ENCODE assay signal across 1 cellular context in the genomic region with DNA sequence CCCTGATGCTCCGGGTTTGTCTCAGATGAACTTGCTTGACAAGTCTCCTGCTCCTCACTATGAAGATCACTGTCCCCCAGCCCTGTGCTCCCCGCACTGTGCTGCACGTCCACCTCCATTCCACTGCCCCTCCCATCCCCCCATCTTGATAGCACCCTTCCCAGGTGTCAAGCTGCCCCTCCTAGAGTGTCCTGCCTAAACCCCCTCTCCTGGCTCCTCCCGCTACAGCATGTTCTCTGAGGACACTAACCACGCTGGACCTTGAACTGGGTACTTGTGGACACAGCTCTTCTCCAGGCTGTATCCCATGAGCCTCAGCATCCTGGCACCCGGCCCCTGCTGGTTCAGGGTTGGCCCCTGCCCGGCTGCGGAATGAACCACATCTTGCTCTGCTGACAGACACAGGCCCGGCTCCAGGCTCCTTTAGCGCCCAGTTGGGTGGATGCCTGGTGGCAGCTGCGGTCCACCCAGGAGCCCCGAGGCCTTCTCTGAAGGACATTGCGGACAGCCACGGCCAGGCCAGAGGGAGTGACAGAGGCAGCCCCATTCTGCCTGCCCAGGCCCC.
A peak's percentile ranks its signal among the peaks of the same experiment; 100 is the strongest.
TF ChIP-seq lines count a peak whose summit lies in the region.

No MANE protein-coding gene starts in this region.

TF ChIP-seq in HepG2, 621 proteins besides CTCF, POLR2A, EP300 and RAD21 (continued from another document and continues in another):
- TF ChIP-seq, protein P1, sequence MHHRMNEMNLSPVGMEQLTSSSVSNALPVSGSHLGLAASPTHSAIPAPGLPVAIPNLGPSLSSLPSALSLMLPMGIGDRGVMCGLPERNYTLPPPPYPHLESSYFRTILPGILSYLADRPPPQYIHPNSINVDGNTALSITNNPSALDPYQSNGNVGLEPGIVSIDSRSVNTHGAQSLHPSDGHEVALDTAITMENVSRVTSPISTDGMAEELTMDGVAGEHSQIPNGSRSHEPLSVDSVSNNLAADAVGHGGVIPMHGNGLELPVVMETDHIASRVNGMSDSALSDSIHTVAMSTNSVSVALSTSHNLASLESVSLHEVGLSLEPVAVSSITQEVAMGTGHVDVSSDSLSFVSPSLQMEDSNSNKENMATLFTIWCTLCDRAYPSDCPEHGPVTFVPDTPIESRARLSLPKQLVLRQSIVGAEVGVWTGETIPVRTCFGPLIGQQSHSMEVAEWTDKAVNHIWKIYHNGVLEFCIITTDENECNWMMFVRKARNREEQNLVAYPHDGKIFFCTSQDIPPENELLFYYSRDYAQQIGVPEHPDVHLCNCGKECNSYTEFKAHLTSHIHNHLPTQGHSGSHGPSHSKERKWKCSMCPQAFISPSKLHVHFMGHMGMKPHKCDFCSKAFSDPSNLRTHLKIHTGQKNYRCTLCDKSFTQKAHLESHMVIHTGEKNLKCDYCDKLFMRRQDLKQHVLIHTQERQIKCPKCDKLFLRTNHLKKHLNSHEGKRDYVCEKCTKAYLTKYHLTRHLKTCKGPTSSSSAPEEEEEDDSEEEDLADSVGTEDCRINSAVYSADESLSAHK (CRISPR knock-in tag; IDR thresholded peaks at IDR 0.05; ENCODE audit: borderline replicate concordance): no peak
- peak; percentile 43; the same call in 1 of the 2 replicates for TF ChIP-seq ELF1 (CRISPR knock-in tag; IDR thresholded peaks at IDR 0.05)
- TF ChIP-seq ZSCAN12 (CRISPR knock-in tag; IDR thresholded peaks at IDR 0.05): no peak
- TF ChIP-seq ZMYM2 (CRISPR knock-in tag; IDR thresholded peaks at IDR 0.05): no peak
- TF ChIP-seq, protein P2, sequence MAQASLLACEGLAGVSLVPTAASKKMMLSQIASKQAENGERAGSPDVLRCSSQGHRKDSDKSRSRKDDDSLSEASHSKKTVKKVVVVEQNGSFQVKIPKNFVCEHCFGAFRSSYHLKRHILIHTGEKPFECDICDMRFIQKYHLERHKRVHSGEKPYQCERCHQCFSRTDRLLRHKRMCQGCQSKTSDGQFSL (CRISPR knock-in tag; IDR thresholded peaks at IDR 0.05): no peak
- TF ChIP-seq, protein P3, sequence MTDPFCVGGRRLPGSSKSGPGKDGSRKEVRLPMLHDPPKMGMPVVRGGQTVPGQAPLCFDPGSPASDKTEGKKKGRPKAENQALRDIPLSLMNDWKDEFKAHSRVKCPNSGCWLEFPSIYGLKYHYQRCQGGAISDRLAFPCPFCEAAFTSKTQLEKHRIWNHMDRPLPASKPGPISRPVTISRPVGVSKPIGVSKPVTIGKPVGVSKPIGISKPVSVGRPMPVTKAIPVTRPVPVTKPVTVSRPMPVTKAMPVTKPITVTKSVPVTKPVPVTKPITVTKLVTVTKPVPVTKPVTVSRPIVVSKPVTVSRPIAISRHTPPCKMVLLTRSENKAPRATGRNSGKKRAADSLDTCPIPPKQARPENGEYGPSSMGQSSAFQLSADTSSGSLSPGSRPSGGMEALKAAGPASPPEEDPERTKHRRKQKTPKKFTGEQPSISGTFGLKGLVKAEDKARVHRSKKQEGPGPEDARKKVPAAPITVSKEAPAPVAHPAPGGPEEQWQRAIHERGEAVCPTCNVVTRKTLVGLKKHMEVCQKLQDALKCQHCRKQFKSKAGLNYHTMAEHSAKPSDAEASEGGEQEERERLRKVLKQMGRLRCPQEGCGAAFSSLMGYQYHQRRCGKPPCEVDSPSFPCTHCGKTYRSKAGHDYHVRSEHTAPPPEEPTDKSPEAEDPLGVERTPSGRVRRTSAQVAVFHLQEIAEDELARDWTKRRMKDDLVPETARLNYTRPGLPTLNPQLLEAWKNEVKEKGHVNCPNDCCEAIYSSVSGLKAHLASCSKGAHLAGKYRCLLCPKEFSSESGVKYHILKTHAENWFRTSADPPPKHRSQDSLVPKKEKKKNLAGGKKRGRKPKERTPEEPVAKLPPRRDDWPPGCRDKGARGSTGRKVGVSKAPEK (CRISPR knock-in tag; IDR thresholded peaks at IDR 0.05; ENCODE audit: borderline replicate concordance): no peak
- TF ChIP-seq, protein P4, sequence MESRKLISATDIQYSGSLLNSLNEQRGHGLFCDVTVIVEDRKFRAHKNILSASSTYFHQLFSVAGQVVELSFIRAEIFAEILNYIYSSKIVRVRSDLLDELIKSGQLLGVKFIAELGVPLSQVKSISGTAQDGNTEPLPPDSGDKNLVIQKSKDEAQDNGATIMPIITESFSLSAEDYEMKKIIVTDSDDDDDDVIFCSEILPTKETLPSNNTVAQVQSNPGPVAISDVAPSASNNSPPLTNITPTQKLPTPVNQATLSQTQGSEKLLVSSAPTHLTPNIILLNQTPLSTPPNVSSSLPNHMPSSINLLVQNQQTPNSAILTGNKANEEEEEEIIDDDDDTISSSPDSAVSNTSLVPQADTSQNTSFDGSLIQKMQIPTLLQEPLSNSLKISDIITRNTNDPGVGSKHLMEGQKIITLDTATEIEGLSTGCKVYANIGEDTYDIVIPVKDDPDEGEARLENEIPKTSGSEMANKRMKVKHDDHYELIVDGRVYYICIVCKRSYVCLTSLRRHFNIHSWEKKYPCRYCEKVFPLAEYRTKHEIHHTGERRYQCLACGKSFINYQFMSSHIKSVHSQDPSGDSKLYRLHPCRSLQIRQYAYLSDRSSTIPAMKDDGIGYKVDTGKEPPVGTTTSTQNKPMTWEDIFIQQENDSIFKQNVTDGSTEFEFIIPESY (CRISPR knock-in tag; IDR thresholded peaks at IDR 0.05): peak; percentile 20; the same call in 1 of the 2 replicates
- TF ChIP-seq ARNTL (CRISPR knock-in tag; IDR thresholded peaks at IDR 0.05): peak; percentile 51; the same call in 1 of the 2 replicates
- peak; percentile 35; the same call in 1 of the 2 replicates for TF ChIP-seq MYC (CRISPR knock-in tag; IDR thresholded peaks at IDR 0.05; ENCODE audit: borderline replicate concordance)
- TF ChIP-seq YY1 (IDR thresholded peaks at IDR 0.05; ENCODE audit: insufficient read depth, insufficient replicate concordance, low read depth, low read length): no peak
- no peak for TF ChIP-seq ATRX (CRISPR knock-in tag; IDR thresholded peaks at IDR 0.05; ENCODE audit: borderline replicate concordance)
- TF ChIP-seq TCF7 (IDR thresholded peaks at IDR 0.05; ENCODE audit: low read depth): no peak
- TF ChIP-seq ZNF737 (CRISPR knock-in tag; IDR thresholded peaks at IDR 0.05; ENCODE audit: borderline replicate concordance): no peak
- peak; percentile 54; the same call in 1 of the 2 replicates for TF ChIP-seq SOX5 (CRISPR knock-in tag; IDR thresholded peaks at IDR 0.05; ENCODE audit: borderline replicate concordance)
- TF ChIP-seq ATM (IDR thresholded peaks at IDR 0.05; ENCODE audit: borderline replicate concordance): no peak
- TF ChIP-seq SRSF4 (IDR thresholded peaks at IDR 0.05; ENCODE audit: low read depth, low read length, poor library complexity, severe bottlenecking): no peak
- TF ChIP-seq SIN3B (IDR thresholded peaks at IDR 0.05; ENCODE audit: low read length): no peak
- peak; percentile 65 for TF ChIP-seq ZNF441 (CRISPR knock-in tag; IDR thresholded peaks at IDR 0.05; ENCODE audit: borderline replicate concordance)
- TF ChIP-seq KDM5A (IDR thresholded peaks at IDR 0.05; ENCODE audit: borderline replicate concordance, low read length): no peak
- TF ChIP-seq ZNF121 (CRISPR knock-in tag; IDR thresholded peaks at IDR 0.05): peak; percentile 67
- no peak for TF ChIP-seq ZNF160 (CRISPR knock-in tag; IDR thresholded peaks at IDR 0.05)
- TF ChIP-seq ZNF607 (CRISPR knock-in tag; IDR thresholded peaks at IDR 0.05; ENCODE audit: borderline replicate concordance): peak; percentile 42; the same call in 1 of the 2 replicates
- TF ChIP-seq RARG (CRISPR knock-in tag; IDR thresholded peaks at IDR 0.05; ENCODE audit: low read depth): no peak
- no peak for TF ChIP-seq ERF (CRISPR knock-in tag; IDR thresholded peaks at IDR 0.05)
- 0 out of 2 replicates have a peak, but pooled peaks have one; percentile 37 for TF ChIP-seq NFKBIZ (CRISPR knock-in tag; IDR thresholded peaks at IDR 0.05)
- TF ChIP-seq ZNF772 (CRISPR knock-in tag; IDR thresholded peaks at IDR 0.05): 0 out of 2 replicates have a peak, but pooled peaks have one; percentile 18
- peak; percentile 80; the same call in 1 of the 2 replicates for TF ChIP-seq ZSCAN9 (CRISPR knock-in tag; IDR thresholded peaks at IDR 0.05; ENCODE audit: borderline replicate concordance)
- no peak for TF ChIP-seq ZNF781 (CRISPR knock-in tag; IDR thresholded peaks at IDR 0.05; ENCODE audit: borderline replicate concordance, not compliant biosample characterization)
- no peak for TF ChIP-seq TRIM24 (CRISPR knock-in tag; IDR thresholded peaks at IDR 0.05)
- peak; percentile 53; the same call in 1 of the 2 replicates for TF ChIP-seq NR2C2 (CRISPR knock-in tag; IDR thresholded peaks at IDR 0.05; ENCODE audit: borderline replicate concordance)
- TF ChIP-seq, protein P5, sequence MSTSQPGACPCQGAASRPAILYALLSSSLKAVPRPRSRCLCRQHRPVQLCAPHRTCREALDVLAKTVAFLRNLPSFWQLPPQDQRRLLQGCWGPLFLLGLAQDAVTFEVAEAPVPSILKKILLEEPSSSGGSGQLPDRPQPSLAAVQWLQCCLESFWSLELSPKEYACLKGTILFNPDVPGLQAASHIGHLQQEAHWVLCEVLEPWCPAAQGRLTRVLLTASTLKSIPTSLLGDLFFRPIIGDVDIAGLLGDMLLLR (CRISPR knock-in tag; IDR thresholded peaks at IDR 0.05): no peak
- TF ChIP-seq, protein P6, sequence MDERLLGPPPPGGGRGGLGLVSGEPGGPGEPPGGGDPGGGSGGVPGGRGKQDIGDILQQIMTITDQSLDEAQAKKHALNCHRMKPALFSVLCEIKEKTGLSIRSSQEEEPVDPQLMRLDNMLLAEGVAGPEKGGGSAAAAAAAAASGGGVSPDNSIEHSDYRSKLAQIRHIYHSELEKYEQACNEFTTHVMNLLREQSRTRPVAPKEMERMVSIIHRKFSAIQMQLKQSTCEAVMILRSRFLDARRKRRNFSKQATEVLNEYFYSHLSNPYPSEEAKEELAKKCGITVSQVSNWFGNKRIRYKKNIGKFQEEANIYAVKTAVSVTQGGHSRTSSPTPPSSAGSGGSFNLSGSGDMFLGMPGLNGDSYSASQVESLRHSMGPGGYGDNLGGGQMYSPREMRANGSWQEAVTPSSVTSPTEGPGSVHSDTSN (CRISPR knock-in tag; IDR thresholded peaks at IDR 0.05): no peak
- TF ChIP-seq ZNF670 (CRISPR knock-in tag; IDR thresholded peaks at IDR 0.05; ENCODE audit: borderline replicate concordance): no peak
- TF ChIP-seq NCOA5 (CRISPR knock-in tag; IDR thresholded peaks at IDR 0.05): no peak
- TF ChIP-seq ZNF788 (CRISPR knock-in tag; IDR thresholded peaks at IDR 0.05; ENCODE audit: borderline replicate concordance): peak; percentile 50; the same call in 1 of the 2 replicates
- TF ChIP-seq SMAD3 (CRISPR knock-in tag; IDR thresholded peaks at IDR 0.05): peak; percentile 69; the same call in 1 of the 2 replicates
- peak; percentile 93 for TF ChIP-seq MTA1 (CRISPR knock-in tag; IDR thresholded peaks at IDR 0.05; ENCODE audit: borderline replicate concordance)
- no peak; the same call in 1 of the 2 replicates for TF ChIP-seq ZBTB42 (CRISPR knock-in tag; IDR thresholded peaks at IDR 0.05)
- TF ChIP-seq, protein P7, sequence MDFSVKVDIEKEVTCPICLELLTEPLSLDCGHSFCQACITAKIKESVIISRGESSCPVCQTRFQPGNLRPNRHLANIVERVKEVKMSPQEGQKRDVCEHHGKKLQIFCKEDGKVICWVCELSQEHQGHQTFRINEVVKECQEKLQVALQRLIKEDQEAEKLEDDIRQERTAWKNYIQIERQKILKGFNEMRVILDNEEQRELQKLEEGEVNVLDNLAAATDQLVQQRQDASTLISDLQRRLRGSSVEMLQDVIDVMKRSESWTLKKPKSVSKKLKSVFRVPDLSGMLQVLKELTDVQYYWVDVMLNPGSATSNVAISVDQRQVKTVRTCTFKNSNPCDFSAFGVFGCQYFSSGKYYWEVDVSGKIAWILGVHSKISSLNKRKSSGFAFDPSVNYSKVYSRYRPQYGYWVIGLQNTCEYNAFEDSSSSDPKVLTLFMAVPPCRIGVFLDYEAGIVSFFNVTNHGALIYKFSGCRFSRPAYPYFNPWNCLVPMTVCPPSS (IDR thresholded peaks at IDR 0.05): no peak
- 0 out of 2 replicates have a peak, but pooled peaks have one; percentile 17 for TF ChIP-seq MAZ (IDR thresholded peaks at IDR 0.05; ENCODE audit: borderline replicate concordance, low read depth, low read length)
- TF ChIP-seq MAZ (CRISPR knock-in tag; IDR thresholded peaks at IDR 0.05; ENCODE audit: low read depth): no peak; the same call in 1 of the 2 replicates
- TF ChIP-seq ZNF180 (CRISPR knock-in tag; IDR thresholded peaks at IDR 0.05; ENCODE audit: borderline replicate concordance, low read depth): no peak
- peak; percentile 64; the same call in 1 of the 2 replicates for TF ChIP-seq MEF2D (CRISPR knock-in tag; IDR thresholded peaks at IDR 0.05)
- TF ChIP-seq GABPA (IDR thresholded peaks at IDR 0.05; ENCODE audit: low read depth, low read length): no peak
- no peak for TF ChIP-seq GABPA (CRISPR knock-in tag; IDR thresholded peaks at IDR 0.05; ENCODE audit: low read depth)
- peak; percentile 89 for TF ChIP-seq RXRB (CRISPR knock-in tag; IDR thresholded peaks at IDR 0.05; ENCODE audit: borderline replicate concordance)
- TF ChIP-seq, protein P8, sequence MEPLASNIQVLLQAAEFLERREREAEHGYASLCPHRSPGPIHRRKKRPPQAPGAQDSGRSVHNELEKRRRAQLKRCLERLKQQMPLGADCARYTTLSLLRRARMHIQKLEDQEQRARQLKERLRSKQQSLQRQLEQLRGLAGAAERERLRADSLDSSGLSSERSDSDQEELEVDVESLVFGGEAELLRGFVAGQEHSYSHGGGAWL (CRISPR knock-in tag; IDR thresholded peaks at IDR 0.05): peak; percentile 21; the same call in 1 of the 2 replicates
- no peak for TF ChIP-seq HES4 (CRISPR knock-in tag; IDR thresholded peaks at IDR 0.05; ENCODE audit: borderline replicate concordance)
- TF ChIP-seq, protein P9, sequence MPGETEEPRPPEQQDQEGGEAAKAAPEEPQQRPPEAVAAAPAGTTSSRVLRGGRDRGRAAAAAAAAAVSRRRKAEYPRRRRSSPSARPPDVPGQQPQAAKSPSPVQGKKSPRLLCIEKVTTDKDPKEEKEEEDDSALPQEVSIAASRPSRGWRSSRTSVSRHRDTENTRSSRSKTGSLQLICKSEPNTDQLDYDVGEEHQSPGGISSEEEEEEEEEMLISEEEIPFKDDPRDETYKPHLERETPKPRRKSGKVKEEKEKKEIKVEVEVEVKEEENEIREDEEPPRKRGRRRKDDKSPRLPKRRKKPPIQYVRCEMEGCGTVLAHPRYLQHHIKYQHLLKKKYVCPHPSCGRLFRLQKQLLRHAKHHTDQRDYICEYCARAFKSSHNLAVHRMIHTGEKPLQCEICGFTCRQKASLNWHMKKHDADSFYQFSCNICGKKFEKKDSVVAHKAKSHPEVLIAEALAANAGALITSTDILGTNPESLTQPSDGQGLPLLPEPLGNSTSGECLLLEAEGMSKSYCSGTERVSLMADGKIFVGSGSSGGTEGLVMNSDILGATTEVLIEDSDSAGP (CRISPR knock-in tag; IDR thresholded peaks at IDR 0.05; ENCODE audit: borderline replicate concordance): peak; percentile 91; the same call in 1 of the 2 replicates
- peak; percentile 86; the same call in 1 of the 2 replicates for TF ChIP-seq SALL1 (CRISPR knock-in tag; IDR thresholded peaks at IDR 0.05)
- TF ChIP-seq, protein P10, sequence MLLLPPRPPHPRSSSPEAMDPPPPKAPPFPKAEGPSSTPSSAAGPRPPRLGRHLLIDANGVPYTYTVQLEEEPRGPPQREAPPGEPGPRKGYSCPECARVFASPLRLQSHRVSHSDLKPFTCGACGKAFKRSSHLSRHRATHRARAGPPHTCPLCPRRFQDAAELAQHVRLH (CRISPR knock-in tag; IDR thresholded peaks at IDR 0.05; ENCODE audit: borderline replicate concordance, low read depth): 0 out of 2 replicates have a peak, but pooled peaks have one; percentile 50
- peak; percentile 65 for TF ChIP-seq ASH2L (IDR thresholded peaks at IDR 0.05; ENCODE audit: insufficient read length, low read depth, low read length)
- TF ChIP-seq ZNF878 (CRISPR knock-in tag; IDR thresholded peaks at IDR 0.05): no peak
- TF ChIP-seq SP4 (CRISPR knock-in tag; IDR thresholded peaks at IDR 0.05): peak; percentile 35; the same call in 1 of the 2 replicates
- no peak for TF ChIP-seq MAF1 (CRISPR knock-in tag; IDR thresholded peaks at IDR 0.05; ENCODE audit: borderline replicate concordance)
